Comparison of ENCODE assay signal across 8 cellular contexts in the genomic region with DNA sequence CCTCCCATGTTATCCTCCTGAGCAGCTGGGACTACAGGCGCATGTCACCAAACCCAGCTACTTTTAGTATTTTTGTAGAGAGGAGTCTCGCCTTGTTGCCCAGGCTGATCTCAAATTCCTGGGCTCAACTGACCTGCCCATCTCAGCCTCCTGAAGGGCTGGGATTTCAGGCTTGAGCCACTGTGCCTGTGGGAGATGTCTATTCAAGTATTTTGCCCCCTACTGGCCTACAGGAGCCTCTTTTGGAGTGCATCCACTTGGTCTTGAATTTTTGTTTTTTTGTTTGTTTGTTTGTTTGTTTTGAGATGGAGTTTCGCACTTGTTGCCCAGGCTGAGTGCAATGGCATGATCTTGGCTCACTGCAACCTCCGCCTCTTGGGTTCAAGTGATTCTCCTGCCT. TPM values are rescaled to one million over a fixed set of nuclear protein-coding genes. Genes with fewer than 3 reads are reported as not detected.
A peak's percentile ranks its signal among the peaks of the same experiment; 100 is the strongest.
DNase-seq lines count a peak whose midpoint lies in the region; ATAC-seq, FAIRE-seq and TF ChIP-seq lines count a peak whose summit lies in the region.

No MANE protein-coding gene starts in this region.

- no peak overlapping the region for H2AFZ ChIP-seq in astrocyte (ENCODE audit: low read depth, low read length)

- H3K4me2 ChIP-seq in astrocyte (ENCODE audit: low read length), result no peak overlapping the region

- no peaks in the 10 kb centered on the region for H3K9me3 Mint-ChIP-seq in astrocyte (ENCODE audit: unreplicated experiment)

- no peaks in the 10 kb centered on the region for H3K36me3 Mint-ChIP-seq in astrocyte (ENCODE audit: low read depth, unreplicated experiment)
- no peaks in the 10 kb centered on the region for H3K36me3 Mint-ChIP-seq in T-helper 17 cell (ENCODE audit: low read depth)

- H3K4me3 Mint-ChIP-seq in astrocyte (ENCODE audit: unreplicated experiment) (no peak overlapping the region), T-helper 17 cell (no peak overlapping the region)

- H3K27ac ChIP-seq in astrocyte (ENCODE audit: low read depth, low read length), result no peak overlapping the region

- no peak for DNase-seq in D721Med (ENCODE audit: insufficient read length, low spot score)
- peak; percentile 30 for DNase-seq in HCEC 1CT
- no peak for DNase-seq in astrocyte (ENCODE audit: low read depth)
- peak; percentile 17 to 21 for DNase-seq in lung microvascular endothelial cell (ENCODE audit: low read depth in 2 of 2)
- DNase-seq in T-helper 17 cell, result no peak
- DNase-seq in AG08395 (ENCODE audit: low spot score), result no peak
- DNase-seq in NOMO-1 (lab: John Stamatoyannopoulos, UW; ENCODE audit: unreplicated experiment in 2 of 2), result no peak

- H3K9ac ChIP-seq in astrocyte (ENCODE audit: low read length), result no peak overlapping the region

- no peak overlapping the region for H3K4me3 ChIP-seq in astrocyte (ENCODE audit: insufficient read depth, low read depth, low read length)

- no peak for ATAC-seq in T-helper 17 cell
- no peak for ATAC-seq in GM21360 (IDR thresholded peaks at IDR 0.05; ENCODE audit: unreplicated experiment)

- no peaks in the 10 kb centered on the region for H4K20me1 ChIP-seq in astrocyte (ENCODE audit: insufficient read depth, low read length)

- FAIRE-seq in D721Med (lab: Jason Lieb, UNC) (no peak), astrocyte (lab: Jason Lieb, UNC) (no peak)

- peaks cover 15% of the 10 kb centered on the region for H3K79me2 ChIP-seq in astrocyte (ENCODE audit: insufficient read depth, low read length)

- H3K9me3 ChIP-seq in astrocyte (ENCODE audit: insufficient read depth, low read depth, low read length) (no peaks in the 10 kb centered on the region), T-helper 17 cell (ENCODE audit: control insufficient read depth, low read length, poor library complexity, severe bottlenecking) (no peaks in the 10 kb centered on the region)

- no peaks in the 10 kb centered on the region for H3K27me3 ChIP-seq in astrocyte (ENCODE audit: insufficient read depth, low read length)

- TF ChIP-seq CTCF in D721Med (IDR thresholded peaks at IDR 0.05; ENCODE audit: insufficient read depth, missing control alignments) (peak; percentile 11), astrocyte (IDR thresholded peaks at IDR 0.05; ENCODE audit: insufficient read depth, low read depth, low read length) (peak; percentile 7)

- peak overlapping the region; percentile 53 for H3K27ac Mint-ChIP-seq in astrocyte (ENCODE audit: unreplicated experiment)
- H3K27ac Mint-ChIP-seq in T-helper 17 cell, result no peak overlapping the region

- H3K27me3 Mint-ChIP-seq in astrocyte (ENCODE audit: low read depth, unreplicated experiment) (no peaks in the 10 kb centered on the region), T-helper 17 cell (no peaks in the 10 kb centered on the region)

- H3K36me3 ChIP-seq in astrocyte (ENCODE audit: insufficient read depth, low read length), result no peaks in the 10 kb centered on the region

- H3K4me1 Mint-ChIP-seq in astrocyte (ENCODE audit: low read depth, unreplicated experiment), result peaks cover 14% of the 10 kb centered on the region
- H3K4me1 Mint-ChIP-seq in T-helper 17 cell, result peaks cover 14% of the 10 kb centered on the region

- H3K4me1 ChIP-seq in astrocyte (ENCODE audit: insufficient read depth, low read length), result peaks cover 16% of the 10 kb centered on the region

RNA-seq across cellular contexts. Expression of a gene that starts 3.2 kb away (rescaled TPM):
- 50.0 and 50.5 TPM in 2 replicates for total RNA-seq in astrocyte
- 36.6 and 56.0 TPM in 2 replicates for total RNA-seq in lung microvascular endothelial cell
- 10 to 100 TPM; 66.8 to 74.2 TPM for total RNA-seq in T-helper 17 cell

RNA-seq across cellular contexts. Expression of a gene that starts 18.0 kb away (rescaled TPM):
- 131 and 146 TPM in 2 replicates for total RNA-seq in astrocyte
- 24.0 and 27.0 TPM in 2 replicates for total RNA-seq in lung microvascular endothelial cell
- 100 to 1,000 TPM in 1 of 2 donors, 10 to 100 TPM in 1; 82.2 to 104 TPM for total RNA-seq in T-helper 17 cell

Comparison
In these comparisons a context has a peak if more than half of its experiments do, and no peak if none do; other contexts are left out.
1. DNase-seq: peak in HCEC 1CT (single experiment) and lung microvascular endothelial cell (2 of 2); none in D721Med (single experiment), astrocyte (single experiment), T-helper 17 cell (0 of 3), AG08395 (single experiment) and NOMO-1 (0 of 2).